In the genomic region with DNA sequence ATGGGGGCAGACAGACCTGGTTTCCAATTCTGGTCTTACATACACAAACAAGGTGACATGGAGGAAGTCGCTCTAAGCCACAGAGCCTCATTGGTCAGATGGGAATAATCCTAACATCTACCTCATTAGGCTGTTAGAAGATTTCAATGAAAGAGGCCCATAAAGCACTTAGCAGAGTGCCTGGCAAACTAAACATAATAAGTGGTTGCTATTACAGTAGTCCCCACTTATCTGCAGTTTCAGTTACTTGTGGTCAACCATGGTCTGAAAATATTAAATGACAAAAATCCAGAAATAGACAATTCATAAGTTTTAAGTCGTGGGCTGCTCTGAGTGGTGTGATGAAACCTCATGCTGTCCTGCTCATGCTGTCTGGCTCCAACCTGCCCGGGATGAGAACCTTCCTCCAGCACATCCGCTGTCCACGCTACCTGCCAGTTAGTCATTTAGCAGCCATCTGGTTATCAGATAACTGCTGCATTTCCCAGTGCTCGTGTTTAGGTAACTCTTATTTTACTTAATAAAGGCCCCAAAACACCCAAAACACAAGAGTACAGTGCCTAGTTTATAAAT, we compare ENCODE assay signal across 15 cellular contexts.
"Had no signal": no experiment of that assay in that cellular context is flagged by ENCODE, and none has a peak within 500 bp of the region (broad histone marks: within the 10 kb centered on the region; RNA-seq: fewer than 3 reads in every experiment).

No MANE protein-coding gene starts in this region.

- H3K27ac ChIP-seq: heart right ventricle, pancreas, stomach, thoracic aorta, transverse colon had no signal

- H3K4me1 ChIP-seq: pancreas, stomach, transverse colon had no signal

- H3K4me3 ChIP-seq: heart right ventricle, pancreas, stomach, thoracic aorta, transverse colon had no signal

- H3K36me3 ChIP-seq: heart right ventricle, pancreas, stomach, thoracic aorta, transverse colon had no signal

- DNase-seq: effector memory CD4-positive, alpha-beta T cell; heart right ventricle; hypothalamus; kidney glomerular epithelial cell; mesendoderm; naive B cell; occipital lobe; pancreas; right cardiac atrium; small intestine; stimulated activated CD4-positive, alpha-beta T cell treated with anti-CD3 and anti-CD28 coated beads, Interleukin-12 subunit alpha, Interleukin-12 subunit beta, amount 100 ng/mL, for 4 hours; stimulated activated naive CD4-positive, alpha-beta T cell; stomach; transverse colon had no signal

- H3K27me3 ChIP-seq: heart right ventricle, pancreas, stomach, transverse colon had no signal
